In the genomic region with DNA sequence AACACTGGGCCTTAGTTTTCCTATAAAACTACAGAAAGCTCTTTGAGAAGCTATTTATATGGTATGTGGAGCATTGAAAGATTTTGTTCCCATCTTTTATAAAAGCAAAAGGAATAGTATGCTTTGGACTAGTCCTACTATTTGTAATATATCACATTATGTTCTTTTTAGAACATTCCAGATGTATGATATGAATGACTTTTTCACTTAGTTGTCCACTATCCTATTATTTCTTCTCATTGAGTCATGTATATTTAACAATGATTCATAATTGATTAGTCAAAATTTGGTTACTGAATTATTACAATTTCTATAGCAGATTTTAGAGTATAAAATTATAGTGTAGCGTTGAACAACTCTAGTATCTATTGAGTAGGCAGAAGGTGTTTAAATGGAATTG, we compare ENCODE assay signal across 19 cellular contexts. TPM values are rescaled to one million over a fixed set of nuclear protein-coding genes. Genes with fewer than 3 reads are reported as not detected.
DNase-seq lines count a peak whose midpoint lies in the region; ATAC-seq and TF ChIP-seq lines count a peak whose summit lies in the region.
"Had no signal": no experiment of that assay in that cellular context is flagged by ENCODE, and none has a peak within 500 bp of the region (broad histone marks: within the 10 kb centered on the region; RNA-seq: fewer than 3 reads in every experiment).

No MANE protein-coding gene starts in this region.

- H2AFZ ChIP-seq in ACC112 (ENCODE audit: low read length, unreplicated experiment) (peak overlapping the region; percentile 4), Karpas-422 (ENCODE audit: low read length) (no peak overlapping the region)
- H2AFZ ChIP-seq: GM23338 had no signal

- H3K9me2 ChIP-seq in Karpas-422 (replicated peaks; ENCODE audit: insufficient read depth, low read length): no peaks in the 10 kb centered on the region

- peak; percentile 53; the same call in 1 of the 3 replicates for ATAC-seq in RWPE2 (ENCODE audit: low read depth)
- ATAC-seq in HG02970 (IDR thresholded peaks at IDR 0.05; ENCODE audit: low FRiP score, unreplicated experiment): no peak
- ATAC-seq: A549, GM23338 had no signal

- DNase-seq in Karpas-422: no peak
- no peak for DNase-seq in RWPE2 (ENCODE audit: low spot score)
- peak; percentile 41 for DNase-seq in fibroblast of mammary gland (ENCODE audit: low read depth)
- DNase-seq in NCI-H345 treated with DMSO at 0.1 percent for 48 hours (lab: John Stamatoyannopoulos, UW; ENCODE audit: unreplicated experiment): no peak
- DNase-seq in NCI-H2196 treated with DMSO at 0.1 percent for 48 hours (lab: John Stamatoyannopoulos, UW; ENCODE audit: unreplicated experiment): no peak
- no peak for DNase-seq in NCI-H2227 treated with DMSO at 0.1 percent for 48 hours (lab: John Stamatoyannopoulos, UW)
- DNase-seq: C1 segment of cervical spinal cord; Calu3; CD4-positive, alpha-beta memory T cell; COR-L47; DMS53; DMS79 treated with DMSO at 0.1 percent for 48 hours; H9; HFFc6 had no signal

- H3K27me3 ChIP-seq in ACC112 (ENCODE audit: insufficient read depth, low read length): no peaks in the 10 kb centered on the region
- H3K27me3 ChIP-seq in Karpas-422 (ENCODE audit: low read length): no peaks in the 10 kb centered on the region
- no peaks in the 10 kb centered on the region for H3K27me3 ChIP-seq in RWPE2 (ENCODE audit: insufficient read depth, poor library complexity, severe bottlenecking)

- no peak overlapping the region; the same call in 1 of the 2 replicates for H3K4me3 ChIP-seq in ACC112 (ENCODE audit: low read depth, low read length)
- H3K4me3 ChIP-seq in Karpas-422 (ENCODE audit: low read length): no peak overlapping the region
- H3K4me3 ChIP-seq in RWPE2 (ENCODE audit: severe bottlenecking): no peak overlapping the region
- H3K4me3 ChIP-seq in fibroblast of mammary gland (ENCODE audit: control insufficient read depth, low read depth, low read length): no peak overlapping the region
- H3K4me3 ChIP-seq: A549, GM23338 had no signal

- no peaks in the 10 kb centered on the region for H3K79me2 ChIP-seq in ACC112 (ENCODE audit: control insufficient read depth, insufficient read depth, low read length, unreplicated experiment)
- H3K79me2 ChIP-seq in Karpas-422 (ENCODE audit: low read length): no peaks in the 10 kb centered on the region

- H3K9me3 ChIP-seq in Karpas-422 (ENCODE audit: low read length): no peaks in the 10 kb centered on the region
- no peaks in the 10 kb centered on the region for H3K9me3 ChIP-seq in RWPE2 (ENCODE audit: severe bottlenecking)
- H3K9me3 ChIP-seq: A549 had no signal

- no peaks in the 10 kb centered on the region for H4K20me1 ChIP-seq in Karpas-422 (ENCODE audit: insufficient read depth, low read depth, low read length)

- H3K36me3 ChIP-seq in ACC112 (ENCODE audit: insufficient read depth, low read length) (no peaks in the 10 kb centered on the region), Karpas-422 (ENCODE audit: insufficient read depth, low read length) (no peaks in the 10 kb centered on the region; the same call in 1 of the 2 replicates), RWPE2 (ENCODE audit: low read depth) (peaks cover 18% of the 10 kb centered on the region; the same call in 1 of the 2 replicates)

- H3K27ac ChIP-seq in ACC112 (ENCODE audit: low read depth, low read length): peak overlapping the region; percentile 79
- H3K27ac ChIP-seq in Karpas-422 (ENCODE audit: low read length): peak overlapping the region; percentile 99
- peak overlapping the region; percentile 72 for H3K27ac ChIP-seq in RWPE2 (ENCODE audit: poor library complexity, severe bottlenecking)
- H3K27ac ChIP-seq: 22Rv1, A549 had no signal

- TF ChIP-seq CTCF in RWPE2 (IDR thresholded peaks at IDR 0.05; ENCODE audit: poor library complexity, severe bottlenecking) (no peak), fibroblast of mammary gland (conservative IDR thresholded peaks at IDR 0.05; ENCODE audit: control insufficient read depth, insufficient read depth, low read depth, low read length) (no peak)

- no peak overlapping the region for H3K9ac ChIP-seq in Karpas-422 (ENCODE audit: low read length)

- H3K4me1 ChIP-seq in ACC112 (ENCODE audit: control insufficient read depth, insufficient read depth, low read length, unreplicated experiment) (peaks cover 43% of the 10 kb centered on the region), Karpas-422 (ENCODE audit: low read length) (peaks cover 69% of the 10 kb centered on the region), RWPE2 (ENCODE audit: insufficient read depth, poor library complexity, severe bottlenecking) (peaks cover 39% of the 10 kb centered on the region)

- no peak overlapping the region for H3K4me2 ChIP-seq in Karpas-422 (ENCODE audit: low read depth, low read length, poor library complexity, severe bottlenecking)
- H3K4me2 ChIP-seq: A549, GM23338 had no signal

RNA-seq across cellular contexts. Expression of a gene that starts 34.2 kb away (rescaled TPM):
- 2.9 and 7.4 TPM in 2 replicates for total RNA-seq in Karpas-422 (2014; rRNA removed; shearing (Covaris generic); ENCODE audit: low replicate concordance)
- total RNA-seq: HFFc6 had no signal
